15 cellular contexts compared by ENCODE assay signal in genomic region chr13:106498571-106498970, GRCh38. TPM values are rescaled to one million over a fixed set of nuclear protein-coding genes. Genes with fewer than 3 reads are reported as not detected.
A peak's percentile ranks its signal among the peaks of the same experiment; 100 is the strongest.
DNase-seq lines count a peak whose midpoint lies in the region; FAIRE-seq and TF ChIP-seq lines count a peak whose summit lies in the region.
"Had no signal": no experiment of that assay in that cellular context is flagged by ENCODE, and none has a peak within 500 bp of the region (broad histone marks: within the 10 kb centered on the region; RNA-seq: fewer than 3 reads in every experiment).

No MANE protein-coding gene starts in this region.

- intact Hi-C loops in kidney (cut with DNase I), result no loop called here

- peaks cover 23% of the 10 kb centered on the region for H3K36me3 Mint-ChIP-seq in astrocyte (ENCODE audit: low read depth, unreplicated experiment)

- H3K9me3 ChIP-seq in astrocyte (ENCODE audit: insufficient read depth, low read depth, low read length), result no peaks in the 10 kb centered on the region
- H3K9me3 ChIP-seq in kidney (ENCODE audit: control insufficient read depth in 1 of 2, low read length in 2 of 2), result no peaks in the 10 kb centered on the region

- peaks cover 96% of the 10 kb centered on the region for H3K79me2 ChIP-seq in astrocyte (ENCODE audit: insufficient read depth, low read length)

- DNase-seq in KG1 (lab: John Stamatoyannopoulos, UW), result peak; percentile 22
- no peak for DNase-seq in astrocyte (ENCODE audit: low read depth)
- DNase-seq in substantia nigra (lab: John Stamatoyannopoulos, UW), result peak in 8 of 49 donors; percentile 7 to 45 (median 32)
- DNase-seq in Ammon's horn (ENCODE audit: low spot score), result no peak
- DNase-seq in activated effector memory CD4-positive, alpha-beta T cell treated with Interleukin-2 at 50 U/mL for 16 hours, result no peak
- DNase-seq in T-helper 9 cell, result no peak
- DNase-seq in kidney, result no peak
- DNase-seq: activated CD8-positive, alpha-beta memory T cell treated with anti-CD3 and anti-CD28 coated beads for 24 hours; NCI-H1930; NCI-H510A treated with DMSO at 0.1 percent for 48 hours; stimulated activated naive CD4-positive, alpha-beta T cell treated with Interleukin-2 at 50 U/mL for 16 hours had no signal

- H3K4me1 ChIP-seq in astrocyte (ENCODE audit: insufficient read depth, low read length) (peaks cover 20% of the 10 kb centered on the region), kidney (ENCODE audit: control insufficient read depth in 1 of 2, insufficient read depth in 1 of 2, low read depth in 1 of 2, low read length in 2 of 2) (no peaks in the 10 kb centered on the region)

- no peaks in the 10 kb centered on the region for H3K27me3 ChIP-seq in astrocyte (ENCODE audit: insufficient read depth, low read length)
- no peaks in the 10 kb centered on the region for H3K27me3 ChIP-seq in layer of hippocampus (ENCODE audit: control insufficient read depth, insufficient read depth, low read length)

- H3K4me2 ChIP-seq in astrocyte (ENCODE audit: low read length), result peak overlapping the region; percentile 33
- H3K4me2 ChIP-seq: smooth muscle cell had no signal

- no peak for TF ChIP-seq CTCF in astrocyte (IDR thresholded peaks at IDR 0.05; ENCODE audit: insufficient read depth, low read depth, low read length)
- no peak for TF ChIP-seq CTCF in kidney (IDR thresholded peaks at IDR 0.05; ENCODE audit: borderline replicate concordance, extremely low read depth, insufficient read depth)

- H3K27ac ChIP-seq in astrocyte (ENCODE audit: low read depth, low read length), result peak overlapping the region; percentile 34
- H3K27ac ChIP-seq in layer of hippocampus (ENCODE audit: low read depth, low read length), result peak overlapping the region; percentile 27
- peak overlapping the region; percentile 4 for H3K27ac ChIP-seq in substantia nigra (ENCODE audit: low read depth, low read length, poor library complexity, severe bottlenecking)
- H3K27ac ChIP-seq in kidney (ENCODE audit: low read depth in 2 of 2, low read length in 2 of 2), result no peak overlapping the region
- H3K27ac ChIP-seq: VCaP had no signal

- H4K20me1 ChIP-seq in astrocyte (ENCODE audit: insufficient read depth, low read length), result peaks cover 34% of the 10 kb centered on the region

- H3K4me3 ChIP-seq in astrocyte (ENCODE audit: insufficient read depth, low read depth, low read length), result no peak overlapping the region
- no peak overlapping the region for H3K4me3 ChIP-seq in kidney (ENCODE audit: low read length in 2 of 2)
- H3K4me3 ChIP-seq: smooth muscle cell had no signal

- no peak overlapping the region for H3K9ac ChIP-seq in astrocyte (ENCODE audit: low read length)
- H3K9ac ChIP-seq in kidney (ENCODE audit: low read length in 2 of 2), result no peak overlapping the region

- H3K4me1 Mint-ChIP-seq in astrocyte (ENCODE audit: low read depth, unreplicated experiment), result peaks cover 58% of the 10 kb centered on the region

- peak overlapping the region; percentile 15 for H3K27ac Mint-ChIP-seq in astrocyte (ENCODE audit: unreplicated experiment)
- H3K27ac Mint-ChIP-seq: activated T-helper 2 cell treated with anti-CD3 and anti-CD28 coated beads, Interferon-gamma antibody, Interleukin-2, Interleukin-4, amounts not matched to agents 10 μg/mL and 5 μg/mL and 100 μg/mL, durations not matched to agents 14 hours and 24 hours and 36 hours had no signal

- no peak overlapping the region for H3K4me3 Mint-ChIP-seq in astrocyte (ENCODE audit: unreplicated experiment)

- no peak for FAIRE-seq in astrocyte (lab: Jason Lieb, UNC)
- no peak for FAIRE-seq in kidney (lab: Jason Lieb, UNC)

- H3K9me3 Mint-ChIP-seq in astrocyte (ENCODE audit: unreplicated experiment), result no peaks in the 10 kb centered on the region
- H3K9me3 Mint-ChIP-seq: activated T-helper 2 cell treated with anti-CD3 and anti-CD28 coated beads, Interferon-gamma antibody, Interleukin-2, Interleukin-4, amounts not matched to agents 10 μg/mL and 5 μg/mL and 100 μg/mL, durations not matched to agents 14 hours and 24 hours and 36 hours had no signal

- H2AFZ ChIP-seq in astrocyte (ENCODE audit: low read depth, low read length), result no peak overlapping the region

- peaks cover 23% of the 10 kb centered on the region for H3K36me3 ChIP-seq in astrocyte (ENCODE audit: insufficient read depth, low read length)
- no peaks in the 10 kb centered on the region for H3K36me3 ChIP-seq in kidney (ENCODE audit: control insufficient read depth in 1 of 2, insufficient read depth in 2 of 2, low read length in 2 of 2)

- H3K27me3 Mint-ChIP-seq in astrocyte (ENCODE audit: low read depth, unreplicated experiment), result no peaks in the 10 kb centered on the region

RNA-seq across cellular contexts. Expression of gene EFNB2, which starts 36.9 kb away (rescaled TPM):
- total RNA-seq in astrocyte (93.2 and 93.4 TPM in 2 replicates), kidney (32.8 TPM)
- 12.7 TPM for polyA plus RNA-seq in kidney (ENCODE audit: insufficient read depth, low read depth, low replicate concordance)

Comparison
In these comparisons a context has a peak if more than half of its experiments do, and no peak if none do; other contexts are left out.
1. H3K27ac ChIP-seq: peak in astrocyte (single experiment), layer of hippocampus (single experiment) and substantia nigra (single experiment); none in kidney (0 of 2).